8 cellular contexts compared by ENCODE assay signal in the genomic region with DNA sequence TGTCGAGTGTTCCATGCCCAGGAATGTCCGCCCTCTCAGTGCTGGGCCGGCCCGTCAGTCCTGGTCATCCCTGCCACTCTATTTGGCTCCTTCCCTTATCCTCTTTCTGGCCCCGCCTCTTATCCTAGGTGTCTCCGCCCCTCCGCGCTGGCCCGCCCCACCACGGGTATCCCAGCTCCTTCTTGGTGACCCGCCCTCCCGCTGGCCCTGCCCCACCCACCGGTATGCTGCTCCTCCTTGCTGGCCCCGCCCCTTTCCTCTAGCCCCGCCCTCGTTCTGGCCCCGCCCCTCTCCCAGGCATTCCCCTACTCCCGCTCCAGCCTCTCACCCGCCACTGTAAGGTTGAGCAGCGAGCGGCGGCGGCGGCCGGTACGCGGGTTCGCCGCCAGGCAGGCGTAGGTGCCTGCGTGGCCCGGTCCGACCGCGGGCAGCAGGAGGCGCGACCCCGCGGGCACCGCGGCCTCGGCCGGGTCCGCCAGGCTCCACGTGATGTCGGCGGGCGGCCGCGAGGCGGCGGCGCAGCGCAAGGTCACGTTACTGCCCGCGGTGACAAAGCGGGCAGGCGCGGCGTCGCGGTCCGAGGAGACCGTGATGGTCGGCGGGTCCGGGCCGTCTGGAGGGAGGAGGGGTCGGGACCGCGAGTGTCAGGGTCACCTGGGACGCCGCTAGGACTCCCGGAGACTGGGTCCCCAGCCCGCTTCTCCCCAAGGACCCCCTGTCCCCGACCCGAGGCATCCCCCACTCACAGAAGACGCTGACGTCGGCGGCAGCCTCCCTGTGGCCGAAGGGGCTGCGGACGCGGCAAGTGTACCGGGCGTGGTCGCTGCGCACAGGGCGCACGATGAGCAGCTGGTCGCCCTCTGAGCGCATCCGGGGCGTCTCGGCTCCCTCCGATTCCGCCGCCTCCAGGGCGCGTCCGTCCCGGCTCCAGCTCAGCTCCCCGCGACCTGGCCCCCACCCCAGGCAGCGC. TPM values are rescaled to one million over a fixed set of nuclear protein-coding genes. Genes with fewer than 3 reads are reported as not detected.
DNase-seq lines count a peak whose midpoint lies in the region; ATAC-seq and TF ChIP-seq lines count a peak whose summit lies in the region.

No MANE protein-coding gene starts in this region.

- H3K9me3 Mint-ChIP-seq in activated CD4-positive, alpha-beta T cell treated with anti-CD3 and anti-CD28 coated beads for 36 hours (ENCODE audit: low read depth): no peaks in the 10 kb centered on the region
- no peaks in the 10 kb centered on the region for H3K9me3 Mint-ChIP-seq in chondrocyte (ENCODE audit: low read depth)

- no peaks in the 10 kb centered on the region for H3K27me3 Mint-ChIP-seq in activated CD4-positive, alpha-beta T cell treated with anti-CD3 and anti-CD28 coated beads for 36 hours
- no peaks in the 10 kb centered on the region for H3K27me3 Mint-ChIP-seq in chondrocyte (ENCODE audit: low read depth)

- CTCF ChIA-PET in activated CD4-positive, alpha-beta T cell treated with anti-CD3 and anti-CD28 coated beads for 36 hours (lab: Charles Lee): interaction anchor here (0.6 to 3.2 kb wide), 21 partner anchors 9 to 321 kb away, joined by 3 to 26 read pairs (median 4); a partner anchor contains a TSS

- peak; percentile 57 for TF ChIP-seq CTCF in GM10266 (IDR thresholded peaks at IDR 0.05; ENCODE audit: control insufficient read depth, insufficient read depth, low read depth, missing control alignments)
- peak; percentile 52 for TF ChIP-seq CTCF in chondrocyte (IDR thresholded peaks at IDR 0.05)

- peak overlapping the region; percentile 86 for H3K27ac ChIP-seq in layer of hippocampus (ENCODE audit: low read depth, low read length)

- intact Hi-C loops in activated CD4-positive, alpha-beta T cell treated with anti-CD3 and anti-CD28 coated beads for 36 hours (cut with DNase I, micrococcal nuclease): loop anchor here (1.0 to 10.0 kb wide), 17 partner anchors 13 to 536 kb away; a partner anchor contains a TSS

- peak overlapping the region; percentile 91 for H3K27ac Mint-ChIP-seq in activated CD4-positive, alpha-beta T cell treated with anti-CD3 and anti-CD28 coated beads for 36 hours
- H3K27ac Mint-ChIP-seq in chondrocyte (ENCODE audit: unreplicated experiment): peak overlapping the region; percentile 100

- peak; percentile 53 for ATAC-seq in HG02588 (IDR thresholded peaks at IDR 0.05; ENCODE audit: unreplicated experiment)
- peak; percentile 88 for ATAC-seq in activated CD4-positive, alpha-beta T cell treated with anti-CD3 and anti-CD28 coated beads for 36 hours

- POLR2A ChIA-PET in activated CD4-positive, alpha-beta T cell treated with anti-CD3 and anti-CD28 coated beads for 36 hours (lab: Charles Lee): interaction anchor here (0.5 to 2.7 kb wide), 6 partner anchors 25 to 535 kb away, joined by 3 to 11 read pairs (median 4); no protein-coding TSS in a partner anchor

- H3K4me3 Mint-ChIP-seq in activated CD4-positive, alpha-beta T cell treated with anti-CD3 and anti-CD28 coated beads for 36 hours: peak overlapping the region; percentile 76
- H3K4me3 Mint-ChIP-seq in chondrocyte (ENCODE audit: unreplicated experiment): peak overlapping the region; percentile 100

- H3K4me1 Mint-ChIP-seq in activated CD4-positive, alpha-beta T cell treated with anti-CD3 and anti-CD28 coated beads for 36 hours: peaks cover 11% of the 10 kb centered on the region
- peaks cover 21% of the 10 kb centered on the region for H3K4me1 Mint-ChIP-seq in chondrocyte (ENCODE audit: low read depth)

- H3K27me3 ChIP-seq in layer of hippocampus (ENCODE audit: control insufficient read depth, insufficient read depth, low read length): no peaks in the 10 kb centered on the region

- DNase-seq in GM10266 (ENCODE audit: extremely low spot score) (peak; percentile 100), NCI-H2171 treated with DMSO at 0.1 percent for 48 hours (lab: John Stamatoyannopoulos, UW) (peak; percentile 67), chondrocyte (ENCODE audit: low spot score) (peak; percentile 99), NCI-H146 (lab: John Stamatoyannopoulos, UW) (no peak)
- peak; percentile 99 for DNase-seq in activated CD4-positive, alpha-beta T cell treated with anti-CD3 and anti-CD28 coated beads for 36 hours
- peak; percentile 97 to 98 for DNase-seq in stimulated activated CD4-positive, alpha-beta T cell treated with anti-CD3 and anti-CD28 coated beads, Interleukin-15, amount 100 ng/mL, for 48 hours (ENCODE audit: low read depth in 2 of 2)

- H3K36me3 Mint-ChIP-seq in activated CD4-positive, alpha-beta T cell treated with anti-CD3 and anti-CD28 coated beads for 36 hours (ENCODE audit: low read depth): peaks cover 3% of the 10 kb centered on the region
- H3K36me3 Mint-ChIP-seq in chondrocyte (ENCODE audit: low read depth): peaks cover 3% of the 10 kb centered on the region

RNA-seq across cellular contexts. Expression of a gene that starts 2.0 kb away (rescaled TPM):
- 1 to 10 TPM; 4.5 to 4.6 TPM for total RNA-seq in activated CD4-positive, alpha-beta T cell treated with anti-CD3 and anti-CD28 coated beads for 36 hours
- total RNA-seq in chondrocyte: 4.9 to 5.5 TPM (median 5.4 TPM) in 3 replicates

RNA-seq across cellular contexts. Expression of a gene that starts 26.2 kb away (rescaled TPM):
- total RNA-seq in activated CD4-positive, alpha-beta T cell treated with anti-CD3 and anti-CD28 coated beads for 36 hours: 100 to 1,000 TPM; 108 to 172 TPM
- 43.7 to 56.6 TPM (median 49.6 TPM) in 3 replicates for total RNA-seq in chondrocyte

RNA-seq across cellular contexts. Expression of a gene that starts 28.5 kb away (rescaled TPM):
- under 1 TPM; 0.18 to 0.28 TPM for total RNA-seq in activated CD4-positive, alpha-beta T cell treated with anti-CD3 and anti-CD28 coated beads for 36 hours
- 0.07 TPM in 1 of 3 replicates, not detected in the others for total RNA-seq in chondrocyte

RNA-seq across cellular contexts. Expression of a gene that starts 28.8 kb away (rescaled TPM):
- total RNA-seq in activated CD4-positive, alpha-beta T cell treated with anti-CD3 and anti-CD28 coated beads for 36 hours: 1 to 10 TPM; 3.2 to 4.9 TPM
- total RNA-seq in chondrocyte: 1.5 TPM in 1 of 3 replicates, not detected in the others

RNA-seq across cellular contexts. Expression of a gene that starts 32.5 kb away (rescaled TPM):
- total RNA-seq in activated CD4-positive, alpha-beta T cell treated with anti-CD3 and anti-CD28 coated beads for 36 hours: 100 to 1,000 TPM in 1 of 2 experiments, 10 to 100 TPM in 1; 92.1 to 125 TPM
- not detected in 3 replicates for total RNA-seq in chondrocyte
